Comparison of ENCODE assay signal across 1 cellular context in the genomic region with DNA sequence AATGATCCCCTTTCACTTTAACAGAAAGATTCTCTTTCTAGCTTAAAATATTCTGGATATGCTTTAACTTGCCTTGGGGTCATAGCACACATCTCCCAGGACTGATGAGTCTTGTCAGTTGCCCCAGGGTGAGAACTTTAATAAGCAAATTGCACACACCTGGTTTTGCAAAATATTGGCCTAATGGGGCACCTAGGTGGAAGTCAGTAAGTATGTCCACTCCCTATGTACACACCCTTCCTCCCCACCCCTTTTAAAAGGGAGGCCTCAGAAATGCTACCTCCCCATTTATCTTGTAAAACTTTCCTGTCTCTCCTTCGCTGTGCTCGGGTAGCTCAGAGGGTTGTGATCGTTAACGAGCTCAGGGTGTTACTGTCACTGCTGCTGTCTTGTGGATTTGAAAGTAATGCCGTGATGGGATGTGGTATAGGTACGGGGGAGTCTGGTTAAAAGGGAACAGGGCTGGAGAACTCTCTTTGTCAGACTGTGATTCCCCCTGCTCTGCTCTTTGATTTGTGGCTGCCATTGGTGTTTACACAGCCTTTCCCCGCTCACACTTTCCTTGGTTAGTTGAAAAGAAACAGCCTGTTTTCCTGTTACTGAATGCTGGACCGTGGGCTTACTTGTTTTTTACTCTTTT.
TF ChIP-seq lines count a peak whose summit lies in the region.

No MANE protein-coding gene starts in this region.

TF ChIP-seq in IMR-90, 13 proteins besides CTCF, POLR2A, EP300 and RAD21 (continued from another document):
- TF ChIP-seq, protein P1, sequence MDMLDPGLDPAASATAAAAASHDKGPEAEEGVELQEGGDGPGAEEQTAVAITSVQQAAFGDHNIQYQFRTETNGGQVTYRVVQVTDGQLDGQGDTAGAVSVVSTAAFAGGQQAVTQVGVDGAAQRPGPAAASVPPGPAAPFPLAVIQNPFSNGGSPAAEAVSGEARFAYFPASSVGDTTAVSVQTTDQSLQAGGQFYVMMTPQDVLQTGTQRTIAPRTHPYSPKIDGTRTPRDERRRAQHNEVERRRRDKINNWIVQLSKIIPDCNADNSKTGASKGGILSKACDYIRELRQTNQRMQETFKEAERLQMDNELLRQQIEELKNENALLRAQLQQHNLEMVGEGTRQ (IDR thresholded peaks at IDR 0.05; ENCODE audit: low read depth, low read length), result no peak
- TF ChIP-seq CHD1 (IDR thresholded peaks at IDR 0.05; ENCODE audit: low read depth, low read length), result no peak
